Comparison of ENCODE assay signal across 1 cellular context in the genomic region with DNA sequence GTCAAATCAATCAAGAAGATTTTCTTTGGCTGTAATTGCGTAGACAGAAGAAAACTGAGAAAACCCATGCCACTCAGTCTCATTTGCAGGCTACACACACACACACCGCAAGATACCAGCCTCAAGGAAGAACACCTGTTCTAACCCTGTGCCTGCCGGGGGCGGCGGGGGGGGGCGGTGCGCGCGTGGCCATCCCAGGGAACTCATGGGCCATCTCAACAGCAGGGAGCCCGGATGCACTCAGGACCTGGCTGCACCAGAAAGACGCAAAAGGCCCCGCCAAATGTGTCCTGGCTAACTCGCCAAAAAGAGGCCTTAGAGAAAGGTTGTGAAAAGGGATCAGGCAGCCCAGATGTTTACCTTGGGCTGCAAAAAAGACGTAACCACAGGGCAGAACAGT.
TF ChIP-seq lines count a peak whose summit lies in the region.

No MANE protein-coding gene starts in this region.

TF ChIP-seq in WTC11, 78 proteins besides CTCF, POLR2A, EP300 and RAD21 (continued from another document):
- TF ChIP-seq, protein P1, sequence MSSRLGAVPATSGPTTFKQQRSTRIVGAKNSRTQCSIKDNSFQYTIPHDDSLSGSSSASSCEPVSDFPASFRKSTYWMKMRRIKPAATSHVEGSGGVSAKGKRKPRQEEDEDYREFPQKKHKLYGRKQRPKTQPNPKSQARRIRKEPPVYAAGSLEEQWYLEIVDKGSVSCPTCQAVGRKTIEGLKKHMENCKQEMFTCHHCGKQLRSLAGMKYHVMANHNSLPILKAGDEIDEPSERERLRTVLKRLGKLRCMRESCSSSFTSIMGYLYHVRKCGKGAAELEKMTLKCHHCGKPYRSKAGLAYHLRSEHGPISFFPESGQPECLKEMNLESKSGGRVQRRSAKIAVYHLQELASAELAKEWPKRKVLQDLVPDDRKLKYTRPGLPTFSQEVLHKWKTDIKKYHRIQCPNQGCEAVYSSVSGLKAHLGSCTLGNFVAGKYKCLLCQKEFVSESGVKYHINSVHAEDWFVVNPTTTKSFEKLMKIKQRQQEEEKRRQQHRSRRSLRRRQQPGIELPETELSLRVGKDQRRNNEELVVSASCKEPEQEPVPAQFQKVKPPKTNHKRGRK (CRISPR knock-in tag; IDR thresholded peaks at IDR 0.05; ENCODE audit: borderline replicate concordance): no peak
- TF ChIP-seq, protein P2, sequence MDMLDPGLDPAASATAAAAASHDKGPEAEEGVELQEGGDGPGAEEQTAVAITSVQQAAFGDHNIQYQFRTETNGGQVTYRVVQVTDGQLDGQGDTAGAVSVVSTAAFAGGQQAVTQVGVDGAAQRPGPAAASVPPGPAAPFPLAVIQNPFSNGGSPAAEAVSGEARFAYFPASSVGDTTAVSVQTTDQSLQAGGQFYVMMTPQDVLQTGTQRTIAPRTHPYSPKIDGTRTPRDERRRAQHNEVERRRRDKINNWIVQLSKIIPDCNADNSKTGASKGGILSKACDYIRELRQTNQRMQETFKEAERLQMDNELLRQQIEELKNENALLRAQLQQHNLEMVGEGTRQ (CRISPR knock-in tag; IDR thresholded peaks at IDR 0.05): no peak
- TF ChIP-seq, protein P3, sequence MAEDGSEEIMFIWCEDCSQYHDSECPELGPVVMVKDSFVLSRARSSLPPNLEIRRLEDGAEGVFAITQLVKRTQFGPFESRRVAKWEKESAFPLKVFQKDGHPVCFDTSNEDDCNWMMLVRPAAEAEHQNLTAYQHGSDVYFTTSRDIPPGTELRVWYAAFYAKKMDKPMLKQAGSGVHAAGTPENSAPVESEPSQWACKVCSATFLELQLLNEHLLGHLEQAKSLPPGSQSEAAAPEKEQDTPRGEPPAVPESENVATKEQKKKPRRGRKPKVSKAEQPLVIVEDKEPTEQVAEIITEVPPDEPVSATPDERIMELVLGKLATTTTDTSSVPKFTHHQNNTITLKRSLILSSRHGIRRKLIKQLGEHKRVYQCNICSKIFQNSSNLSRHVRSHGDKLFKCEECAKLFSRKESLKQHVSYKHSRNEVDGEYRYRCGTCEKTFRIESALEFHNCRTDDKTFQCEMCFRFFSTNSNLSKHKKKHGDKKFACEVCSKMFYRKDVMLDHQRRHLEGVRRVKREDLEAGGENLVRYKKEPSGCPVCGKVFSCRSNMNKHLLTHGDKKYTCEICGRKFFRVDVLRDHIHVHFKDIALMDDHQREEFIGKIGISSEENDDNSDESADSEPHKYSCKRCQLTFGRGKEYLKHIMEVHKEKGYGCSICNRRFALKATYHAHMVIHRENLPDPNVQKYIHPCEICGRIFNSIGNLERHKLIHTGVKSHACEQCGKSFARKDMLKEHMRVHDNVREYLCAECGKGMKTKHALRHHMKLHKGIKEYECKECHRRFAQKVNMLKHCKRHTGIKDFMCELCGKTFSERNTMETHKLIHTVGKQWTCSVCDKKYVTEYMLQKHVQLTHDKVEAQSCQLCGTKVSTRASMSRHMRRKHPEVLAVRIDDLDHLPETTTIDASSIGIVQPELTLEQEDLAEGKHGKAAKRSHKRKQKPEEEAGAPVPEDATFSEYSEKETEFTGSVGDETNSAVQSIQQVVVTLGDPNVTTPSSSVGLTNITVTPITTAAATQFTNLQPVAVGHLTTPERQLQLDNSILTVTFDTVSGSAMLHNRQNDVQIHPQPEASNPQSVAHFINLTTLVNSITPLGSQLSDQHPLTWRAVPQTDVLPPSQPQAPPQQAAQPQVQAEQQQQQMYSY (CRISPR knock-in tag; IDR thresholded peaks at IDR 0.05): no peak
- TF ChIP-seq JAZF1 (CRISPR knock-in tag; IDR thresholded peaks at IDR 0.05): no peak
